21 cellular contexts compared by ENCODE assay signal in genomic region chr15:58558777-58559176, GRCh38.
"Had no signal": no experiment of that assay in that cellular context is flagged by ENCODE, and none has a peak within 500 bp of the region (broad histone marks: within the 10 kb centered on the region; RNA-seq: fewer than 3 reads in every experiment).

No MANE protein-coding gene starts in this region.

- H3K4me3 ChIP-seq: psoas muscle, sigmoid colon, skin epidermis, testis, tibial nerve, upper lobe of right lung, vagina had no signal

- H3K4me1 ChIP-seq: foreskin keratinocyte, psoas muscle, sigmoid colon, upper lobe of right lung, vagina had no signal

- FAIRE-seq: colon had no signal

- ATAC-seq: effector memory CD8-positive, alpha-beta T cell; foreskin keratinocyte; left colon; naive thymus-derived CD4-positive, alpha-beta T cell; psoas muscle; stimulated activated naive B cell treated with anti-CD40 and anti-IgM and Interleukin-4, amounts not matched to agents 10 μg/mL and 1 μg/mL and 100 μg/mL, for 72 hours; stimulated activated naive CD8-positive, alpha-beta T cell treated with anti-CD3 and anti-CD28 coated beads, Interleukin-15, amount 100 ng/mL, for 72 hours; upper lobe of right lung had no signal

- H3K36me3 ChIP-seq: sigmoid colon, tibial nerve, upper lobe of right lung, vagina had no signal

- H3K27ac ChIP-seq: foreskin keratinocyte, psoas muscle, sigmoid colon, skin epidermis, testis, tibial nerve, upper lobe of right lung, vagina had no signal

- DNase-seq: effector memory CD8-positive, alpha-beta T cell; erythroblast; foreskin keratinocyte; immature natural killer cell; left colon; mammary epithelial cell; naive thymus-derived CD4-positive, alpha-beta T cell; nephron progenitor cell; psoas muscle; retina; sigmoid colon; stimulated activated CD4-positive, alpha-beta T cell treated with anti-CD3 and anti-CD28 coated beads, Interleukin-2, amount 100 ng/mL, for 24 hours; stimulated activated CD4-positive, alpha-beta T cell treated with anti-CD3 and anti-CD28 coated beads, Interleukin-4, amount 100 ng/mL, for 4 hours; stimulated activated naive B cell treated with anti-CD40 and anti-IgM and Interleukin-4, amounts not matched to agents 10 μg/mL and 1 μg/mL and 100 μg/mL, for 72 hours; stimulated activated naive CD8-positive, alpha-beta T cell treated with anti-CD3 and anti-CD28 coated beads, Interleukin-15, amount 100 ng/mL, for 72 hours; testis; upper lobe of right lung had no signal

- H3K27me3 ChIP-seq: foreskin keratinocyte, sigmoid colon, testis, tibial nerve, upper lobe of right lung, vagina had no signal

- H3K9me3 ChIP-seq: psoas muscle, sigmoid colon, testis, tibial nerve, upper lobe of right lung, vagina had no signal
